ENCODE assay signal across 22 cellular contexts in genomic region chr12:128191380-128191779, GRCh38.
A peak's percentile ranks its signal among the peaks of the same experiment; 100 is the strongest.
DNase-seq lines count a peak whose midpoint lies in the region; ATAC-seq, FAIRE-seq and TF ChIP-seq lines count a peak whose summit lies in the region.
"Had no signal": no experiment of that assay in that cellular context is flagged by ENCODE, and none has a peak within 500 bp of the region (broad histone marks: within the 10 kb centered on the region; RNA-seq: fewer than 3 reads in every experiment).

No MANE protein-coding gene starts in this region.

- no peaks in the 10 kb centered on the region for H3K36me3 Mint-ChIP-seq in progenitor cell of endocrine pancreas (ENCODE audit: insufficient read depth)
- H3K36me3 Mint-ChIP-seq: CD14-positive monocyte; CD4-positive, alpha-beta memory T cell had no signal

- H3K9me1 ChIP-seq in K562 (ENCODE audit: control insufficient read depth, insufficient read depth, low read length) = no peaks in the 10 kb centered on the region

- intact Hi-C loops in K562 (cut with micrococcal nuclease) = no loop called here
- intact Hi-C loops in HepG2 (cut with micrococcal nuclease; ENCODE audit: unreplicated experiment) = no loop called here

- FAIRE-seq in K562 (lab: Jason Lieb, UNC) (no peak), HepG2 (lab: Jason Lieb, UNC) (no peak)
- FAIRE-seq: A549, GM12891, GM19239 had no signal

- H3K9me3 ChIP-seq in Karpas-422 (ENCODE audit: low read length) (no peaks in the 10 kb centered on the region), K562 (replicated peaks; ENCODE audit: control insufficient read depth, insufficient read depth, low read depth, low read length) (no peaks in the 10 kb centered on the region; the same call in 1 of the 2 replicates), HepG2 (ENCODE audit: low read length) (peaks cover 46% of the 10 kb centered on the region)
- H3K9me3 ChIP-seq: HAP-1 had no signal

- TF ChIP-seq CTCF in K562 (IDR thresholded peaks at IDR 0.05 in 2 of 3, conservative IDR thresholded peaks at IDR 0.05 in 1 of 3; ENCODE audit: insufficient read depth in 2 of 3, low read depth in 1 of 3, low read length in 3 of 3) (no peak), HepG2 (CRISPR knock-in tag; IDR thresholded peaks at IDR 0.05) (no peak), progenitor cell of endocrine pancreas (IDR thresholded peaks at IDR 0.05; ENCODE audit: unreplicated experiment) (no peak)

- BruUV-seq in K562 (replicated peaks; lab: Mats Ljungman, UMichigan) (no TSS peak), HepG2 (replicated peaks; lab: Mats Ljungman, UMichigan) (no TSS peak)

- H3K9me2 ChIP-seq in Karpas-422 (replicated peaks; ENCODE audit: insufficient read depth, low read length) = no peaks in the 10 kb centered on the region

- no peaks in the 10 kb centered on the region for H3K4me1 Mint-ChIP-seq in progenitor cell of endocrine pancreas (ENCODE audit: low read depth)
- H3K4me1 Mint-ChIP-seq: CD14-positive monocyte; CD4-positive, alpha-beta memory T cell; GM23338 had no signal

- TF ChIP-seq POLR2A in K562 (conservative IDR thresholded peaks at IDR 0.05) (no peak), HepG2 (IDR thresholded peaks at IDR 0.05; ENCODE audit: insufficient read depth in 1 of 2, low read depth in 2 of 2, low read length in 2 of 2) (no peak)

- TF ChIP-seq RAD21 in K562 (CRISPR knock-in tag; conservative IDR thresholded peaks at IDR 0.05 in 1 of 2, IDR thresholded peaks at IDR 0.05 in 1 of 2) (no peak), HepG2 (CRISPR knock-in tag; IDR thresholded peaks at IDR 0.05) (no peak)

- H3K4me2 ChIP-seq in Karpas-422 (ENCODE audit: low read depth, low read length, poor library complexity, severe bottlenecking) (no peak overlapping the region), K562 (ENCODE audit: insufficient read depth, low read length) (no peak overlapping the region), HepG2 (ENCODE audit: low read depth, low read length) (no peak overlapping the region)
- H3K4me2 ChIP-seq: A549, BLaER1, GM23338 had no signal

- H3K79me2 ChIP-seq in Karpas-422 (ENCODE audit: low read length) (no peaks in the 10 kb centered on the region), K562 (ENCODE audit: control insufficient read depth, insufficient read depth, low read length) (no peaks in the 10 kb centered on the region), HepG2 (ENCODE audit: insufficient read depth, low read length) (no peaks in the 10 kb centered on the region)

- DNase-seq in Daoy (ENCODE audit: low read depth) = peak; percentile 22
- DNase-seq in Karpas-422 = peak; percentile 43
- DNase-seq in K562 (ENCODE audit: extremely low read depth in 1 of 4, low spot score in 3 of 4) = peak in 1 of 4 experiments; percentile 8
- no peak for DNase-seq in HepG2 (ENCODE audit: low spot score)
- DNase-seq in SHP77 treated with DMSO at 0.1 percent for 48 hours (lab: John Stamatoyannopoulos, UW) = no peak
- DNase-seq in HuH-7.5 (ENCODE audit: low spot score) = no peak
- no peak for DNase-seq in progenitor cell of endocrine pancreas (ENCODE audit: low spot score, unreplicated experiment)
- DNase-seq: Calu3; CD4-positive, alpha-beta memory T cell; DMS79 treated with DMSO at 0.1 percent for 48 hours; EL; IMR-90; KBM-7 had no signal

- WGBS in K562 (ENCODE audit: insufficient coverage, low coverage, missing lambda C conversion rate) = 3% methylated on average over 14 of the region's 14 CpGs
- 28% methylated on average over 9 of the region's 14 CpGs for WGBS in HepG2 (ENCODE audit: low lambda C conversion rate)

- no peaks in the 10 kb centered on the region for H3K36me3 ChIP-seq in Karpas-422 (ENCODE audit: insufficient read depth, low read length)
- no peaks in the 10 kb centered on the region for H3K36me3 ChIP-seq in K562 (ENCODE audit: control insufficient read depth, insufficient read depth, low read length)
- H3K36me3 ChIP-seq in HepG2 (replicated peaks in 1 of 2; ENCODE audit: control insufficient read depth in 1 of 2, insufficient read depth in 2 of 2, low read length in 2 of 2) = no peaks in the 10 kb centered on the region
- H3K36me3 ChIP-seq: BLaER1, HAP-1 had no signal

- POLR2A ChIA-PET in K562 (lab: Yijun Ruan, JAX) = no interaction called here
- POLR2A ChIA-PET in HepG2 (lab: Yijun Ruan, JAX) = no interaction called here

- no peak overlapping the region for H3K4me3 Mint-ChIP-seq in progenitor cell of endocrine pancreas (ENCODE audit: low read depth)
- H3K4me3 Mint-ChIP-seq: CD14-positive monocyte; CD4-positive, alpha-beta memory T cell; GM23338 had no signal

- H3K4me1 ChIP-seq in Karpas-422 (ENCODE audit: low read length) (no peaks in the 10 kb centered on the region), K562 (replicated peaks in 1 of 2; ENCODE audit: control insufficient read depth in 2 of 2, insufficient read depth in 2 of 2, low read length in 2 of 2) (no peaks in the 10 kb centered on the region), HepG2 (ENCODE audit: insufficient read depth, low read length) (no peaks in the 10 kb centered on the region)
- H3K4me1 ChIP-seq: A549, BLaER1, HAP-1 had no signal

- CTCF ChIA-PET in K562 (lab: Yijun Ruan, JAX; ENCODE audit: low intra/inter-chr PET ratio) (no interaction called here), HepG2 (lab: Yijun Ruan, JAX; ENCODE audit: low intra/inter-chr PET ratio, low total read pairs) (no interaction called here)

- peaks cover 7% of the 10 kb centered on the region for H3K27me3 Mint-ChIP-seq in progenitor cell of endocrine pancreas
- H3K27me3 Mint-ChIP-seq: CD4-positive, alpha-beta memory T cell had no signal

- no peaks in the 10 kb centered on the region for H3K27me3 ChIP-seq in Karpas-422 (ENCODE audit: low read length)
- no peaks in the 10 kb centered on the region for H3K27me3 ChIP-seq in K562 (ENCODE audit: control insufficient read depth in 2 of 2, insufficient read depth in 2 of 2, low read length in 2 of 2)
- H3K27me3 ChIP-seq in HepG2 (ENCODE audit: control insufficient read depth in 1 of 2, insufficient read depth in 2 of 2, low read length in 2 of 2) = no peaks in the 10 kb centered on the region
- H3K27me3 ChIP-seq: BLaER1 had no signal

- in situ Hi-C loops in K562 (cut with MboI) = no loop called here
- in situ Hi-C loops in HepG2 (cut with HindIII; ENCODE audit: extremely low pct_ligation_motif_present, low pct_unique_long_range_greater_than_20kb) = no loop called here

- H2AFZ ChIP-seq in Karpas-422 (ENCODE audit: low read length) (no peak overlapping the region), K562 (ENCODE audit: low read depth, low read length) (no peak overlapping the region), HepG2 (ENCODE audit: low read length) (no peak overlapping the region)
- H2AFZ ChIP-seq: GM23338 had no signal

- H3K4me3 ChIP-seq in Karpas-422 (ENCODE audit: low read length) = no peak overlapping the region
- no peak overlapping the region for H3K4me3 ChIP-seq in K562
- H3K4me3 ChIP-seq in HepG2 (replicated peaks in 1 of 3; ENCODE audit: insufficient read depth in 1 of 3, low read depth in 2 of 3, low read length in 3 of 3) = no peak overlapping the region
- H3K4me3 ChIP-seq: A549, BLaER1, GM23338, HAP-1 had no signal

- no peak for TF ChIP-seq EP300 in K562 (IDR thresholded peaks at IDR 0.05; ENCODE audit: low read length)
- TF ChIP-seq EP300 in HepG2 (IDR thresholded peaks at IDR 0.05; ENCODE audit: low read depth in 2 of 2, low read length in 2 of 2) = no peak
- TF ChIP-seq EP300 in HepG2 (CRISPR knock-in tag; IDR thresholded peaks at IDR 0.05; ENCODE audit: borderline replicate concordance) = no peak

- H3K9ac ChIP-seq in Karpas-422 (ENCODE audit: low read length) = no peak overlapping the region
- H3K9ac ChIP-seq in K562 (ENCODE audit: insufficient read depth in 1 of 2, low read depth in 2 of 2, low read length in 2 of 2) = no peak overlapping the region
- no peak overlapping the region for H3K9ac ChIP-seq in HepG2 (ENCODE audit: insufficient read depth, low read depth, low read length)
- H3K9ac ChIP-seq: BLaER1 had no signal

- ATAC-seq in K562 (no peak), HepG2 (no peak), HG03159 (IDR thresholded peaks at IDR 0.05; ENCODE audit: unreplicated experiment) (no peak)
- ATAC-seq: A549, GM23338 had no signal

- H3K27ac ChIP-seq in Karpas-422 (ENCODE audit: low read length) (no peak overlapping the region), K562 (ENCODE audit: extremely low read depth, low read depth, low read length) (no peak overlapping the region), HepG2 (ENCODE audit: extremely low read length, insufficient read depth, low read length) (no peak overlapping the region)
- H3K27ac ChIP-seq: 22Rv1, A549, BLaER1 had no signal

- no peak overlapping the region for H3K27ac Mint-ChIP-seq in progenitor cell of endocrine pancreas
- H3K27ac Mint-ChIP-seq: CD14-positive monocyte; CD4-positive, alpha-beta memory T cell; GM23338 had no signal

- H4K20me1 ChIP-seq in Karpas-422 (ENCODE audit: insufficient read depth, low read depth, low read length) (no peaks in the 10 kb centered on the region), K562 (replicated peaks; ENCODE audit: control insufficient read depth, insufficient read depth, low read length) (no peaks in the 10 kb centered on the region), HepG2 (ENCODE audit: insufficient read depth, low read length) (no peaks in the 10 kb centered on the region)
- H4K20me1 ChIP-seq: BLaER1 had no signal

- peaks cover 3% of the 10 kb centered on the region for H3K9me3 Mint-ChIP-seq in progenitor cell of endocrine pancreas (ENCODE audit: low read depth)

TF ChIP-seq in HepG2, 621 proteins besides CTCF, POLR2A, EP300 and RAD21 (continues in another document):
- peak; percentile 62; the same call in 1 of the 2 replicates for TF ChIP-seq RAD51 (IDR thresholded peaks at IDR 0.05; ENCODE audit: borderline replicate concordance)
- TF ChIP-seq ZC3H4 (CRISPR knock-in tag; IDR thresholded peaks at IDR 0.05; ENCODE audit: borderline replicate concordance) = no peak
- no peak for TF ChIP-seq DBP (CRISPR knock-in tag; IDR thresholded peaks at IDR 0.05; ENCODE audit: not compliant biosample characterization)
- no peak for TF ChIP-seq PREB (CRISPR knock-in tag; IDR thresholded peaks at IDR 0.05)
- TF ChIP-seq RFX3 (CRISPR knock-in tag; IDR thresholded peaks at IDR 0.05) = no peak

Comparison
In these comparisons a context has a peak if more than half of its experiments do, and no peak if none do; other contexts are left out.
1. DNase-seq: peak in Daoy (single experiment) and Karpas-422 (single experiment); none in HepG2 (single experiment), SHP77 treated with DMSO at 0.1 percent for 48 hours (single experiment), HuH-7.5 (single experiment) and progenitor cell of endocrine pancreas (single experiment).